8 cellular contexts compared by ENCODE assay signal in genomic region chr16:14289692-14290340, GRCh38.
DNase-seq lines count a peak whose midpoint lies in the region; ATAC-seq, FAIRE-seq and TF ChIP-seq lines count a peak whose summit lies in the region.

No MANE protein-coding gene starts in this region.

- no peak for ATAC-seq in GM21515 (IDR thresholded peaks at IDR 0.05; ENCODE audit: unreplicated experiment)

- CTCF ChIA-PET in HEK293T (lab: Yijun Ruan, JAX) = interaction anchor here (0.6 kb wide), 1 partner anchor 8 kb away, joined by 3 read pairs; no protein-coding TSS in a partner anchor

- POLR2A ChIA-PET in HEK293T (lab: Yijun Ruan, JAX) = no interaction called here

- FAIRE-seq in GM12891 (lab: Jason Lieb, UNC) = no peak
- FAIRE-seq in RCC 7860 (lab: Jason Lieb, UNC) = no peak

- H3K4me3 ChIP-seq in foreskin fibroblast (ENCODE audit: low read depth in 1 of 2, low read length in 2 of 2) = no peak overlapping the region

- peak; percentile 14 for DNase-seq in DMS 273 treated with DMSO at 0.1 percent for 48 hours (lab: John Stamatoyannopoulos, UW)
- peak; percentile 69 for DNase-seq in HEK293T (ENCODE audit: extremely low spot score)
- DNase-seq in SHP77 treated with DMSO at 0.1 percent for 48 hours (lab: John Stamatoyannopoulos, UW) = peak; percentile 22
- peak in 1 of 2 donors; percentile 21 for DNase-seq in foreskin fibroblast
- DNase-seq in GM12891 (ENCODE audit: insufficient read length, low spot score) = no peak
- DNase-seq in RCC 7860 (ENCODE audit: low spot score) = no peak
- no peak for DNase-seq in ureter (ENCODE audit: low spot score)

- TF ChIP-seq POLR2A in GM12891 (IDR thresholded peaks at IDR 0.05; ENCODE audit: low read depth, low read length) = no peak

- TF ChIP-seq CTCF in foreskin fibroblast (IDR thresholded peaks at IDR 0.05; ENCODE audit: low read depth, low read length) = peak; percentile 27

TF ChIP-seq in HEK293T, 16 proteins besides CTCF, POLR2A, EP300 and RAD21:
- TF ChIP-seq PKNOX1 (IDR thresholded peaks at IDR 0.05) (peak; percentile 43), NFRKB (IDR thresholded peaks at IDR 0.05) (no peak)
TF ChIP-seq in HEK293T: peak in this region for 1.

TF ChIP-seq in GM12891, 5 proteins besides CTCF, POLR2A, EP300 and RAD21:
- TF ChIP-seq SPI1 (IDR thresholded peaks at IDR 0.05; ENCODE audit: low read depth, low read length) (no peak), TAF1 (IDR thresholded peaks at IDR 0.05; ENCODE audit: low read depth, low read length) (no peak), PAX5 (IDR thresholded peaks at IDR 0.05; ENCODE audit: insufficient read depth, low read length, severe bottlenecking) (no peak), POU2F2 (IDR thresholded peaks at IDR 0.05; ENCODE audit: low read depth, low read length) (no peak), POLR2AphosphoS5 (IDR thresholded peaks at IDR 0.05; ENCODE audit: low read depth, low read length) (no peak)

Comparison
In these comparisons a context has a peak if more than half of its experiments do, and no peak if none do; other contexts are left out.
1. DNase-seq: peak in DMS 273 treated with DMSO at 0.1 percent for 48 hours (single experiment), HEK293T (single experiment) and SHP77 treated with DMSO at 0.1 percent for 48 hours (single experiment); none in GM12891 (single experiment), RCC 7860 (single experiment) and ureter (single experiment).